In the genomic region with DNA sequence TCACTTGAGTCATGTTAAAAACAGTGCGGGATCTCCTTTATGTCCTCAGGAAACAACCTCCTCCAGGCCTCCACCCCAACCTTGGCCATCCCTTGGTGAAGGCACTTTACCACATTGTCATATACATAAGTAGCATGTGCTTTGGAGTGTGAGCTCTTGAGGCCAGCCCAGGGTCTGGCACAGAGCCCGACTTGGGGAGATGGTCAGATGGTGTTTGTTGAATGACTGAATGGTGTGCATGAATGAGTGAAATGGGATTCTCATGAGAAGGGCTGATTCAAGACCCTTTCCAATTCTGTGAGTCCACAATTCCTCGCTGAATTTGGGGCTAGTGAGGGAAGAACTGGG, we compare ENCODE assay signal across 19 cellular contexts. TPM values are rescaled to one million over a fixed set of nuclear protein-coding genes. Genes with fewer than 3 reads are reported as not detected.
"Had no signal": no experiment of that assay in that cellular context is flagged by ENCODE, and none has a peak within 500 bp of the region (broad histone marks: within the 10 kb centered on the region; RNA-seq: fewer than 3 reads in every experiment).

No MANE protein-coding gene starts in this region.

- H3K9me3 Mint-ChIP-seq: activated B cell treated with CpG ODN at 0.5 μM for 24 hours; activated CD4-positive, alpha-beta T cell treated with anti-CD3 and anti-CD28 coated beads, Interleukin-2, amount 10 ng/mL, durations not matched to agents 24 days and 14 days; activated T-helper 1 cell treated with anti-CD3 and anti-CD28 coated beads, Interleukin-12 subunit alpha, Interleukin-12 subunit beta, Interleukin-2, Interleukin-4 antibody, amounts not matched to agents 30 ng/mL and 10 ng/mL and 1 ng/mL, durations not matched to agents 14 hours and 24 hours and 36 hours had no signal

- FAIRE-seq: bronchial epithelial cell, endometrium had no signal

- H3K36me3 Mint-ChIP-seq: memory B cell had no signal

- H3K27ac Mint-ChIP-seq: activated B cell treated with CpG ODN at 0.5 μM for 24 hours; activated CD4-positive, alpha-beta T cell treated with anti-CD3 and anti-CD28 coated beads, Interleukin-2, amount 10 ng/mL, durations not matched to agents 24 days and 14 days; activated T-helper 1 cell treated with anti-CD3 and anti-CD28 coated beads, Interleukin-12 subunit alpha, Interleukin-12 subunit beta, Interleukin-2, Interleukin-4 antibody, amounts not matched to agents 30 ng/mL and 10 ng/mL and 1 ng/mL, durations not matched to agents 14 hours and 24 hours and 36 hours; memory B cell had no signal

- H3K9me3 ChIP-seq: esophagus muscularis mucosa, spleen had no signal

- H3K4me1 Mint-ChIP-seq: activated B cell treated with CpG ODN at 0.5 μM for 24 hours; activated CD4-positive, alpha-beta T cell treated with anti-CD3 and anti-CD28 coated beads, Interleukin-2, amount 10 ng/mL, durations not matched to agents 24 days and 14 days had no signal

- H3K4me3 ChIP-seq: dorsolateral prefrontal cortex, esophagus muscularis mucosa, spleen had no signal

- H3K4me3 Mint-ChIP-seq: activated B cell treated with CpG ODN at 0.5 μM for 24 hours; activated CD4-positive, alpha-beta T cell treated with anti-CD3 and anti-CD28 coated beads, Interleukin-2, amount 10 ng/mL, durations not matched to agents 24 days and 14 days; activated T-helper 1 cell treated with anti-CD3 and anti-CD28 coated beads, Interleukin-12 subunit alpha, Interleukin-12 subunit beta, Interleukin-2, Interleukin-4 antibody, amounts not matched to agents 30 ng/mL and 10 ng/mL and 1 ng/mL, durations not matched to agents 14 hours and 24 hours and 36 hours; memory B cell had no signal

- H3K36me3 ChIP-seq: esophagus muscularis mucosa, spleen had no signal

- DNase-seq: activated B cell treated with CpG ODN at 0.5 μM for 24 hours; activated CD4-positive, alpha-beta T cell treated with anti-CD3 and anti-CD28 coated beads, Interleukin-2, amount 10 ng/mL, durations not matched to agents 24 days and 14 days; activated naive CD4-positive, alpha-beta T cell; aorta; dorsolateral prefrontal cortex; foreskin fibroblast; head of caudate nucleus; spleen; stimulated activated CD4-positive, alpha-beta T cell treated with anti-CD3 and anti-CD28 coated beads, Interleukin-1b, Interleukin-23, amount 100 ng/mL, for 48 hours; stimulated activated naive CD4-positive, alpha-beta T cell; substantia nigra; T-helper 1 cell; trophoblast cell had no signal

- H3K27ac ChIP-seq: dorsolateral prefrontal cortex, esophagus muscularis mucosa, spleen had no signal

RNA-seq across cellular contexts. Expression of a gene that starts 52.9 kb away (rescaled TPM):
- total RNA-seq: activated B cell treated with CpG ODN at 0.5 μM for 24 hours; activated CD4-positive, alpha-beta T cell treated with anti-CD3 and anti-CD28 coated beads, Interleukin-2, amount 10 ng/mL, durations not matched to agents 24 days and 14 days; activated T-helper 1 cell treated with anti-CD3 and anti-CD28 coated beads, Interleukin-12 subunit alpha, Interleukin-12 subunit beta, Interleukin-2, Interleukin-4 antibody, amounts not matched to agents 30 ng/mL and 10 ng/mL and 1 ng/mL, durations not matched to agents 14 hours and 24 hours and 36 hours; aorta; bronchial epithelial cell; posterior vena cava had no signal
- polyA plus RNA-seq: spleen had no signal
